ENCODE assay signal across 1 cellular context in genomic region chr19:50695251-50696064, GRCh38.
TF ChIP-seq lines count a peak whose summit lies in the region.

No MANE protein-coding gene starts in this region.

TF ChIP-seq in H1, 55 proteins besides CTCF, POLR2A, EP300 and RAD21:
- TF ChIP-seq CHD7 (IDR thresholded peaks at IDR 0.05; ENCODE audit: insufficient replicate concordance, low read length) (no peak), KDM4A (IDR thresholded peaks at IDR 0.05; ENCODE audit: low read depth, low read length, severe bottlenecking) (peak; percentile 37), CHD1 (IDR thresholded peaks at IDR 0.05; ENCODE audit: low read depth, low read length) (no peak), RBBP5 (IDR thresholded peaks at IDR 0.05; ENCODE audit: borderline replicate concordance, low read depth, low read length) (no peak; the same call in 1 of the 2 replicates), TAF7 (optimal IDR thresholded peaks at IDR 0.05; ENCODE audit: borderline replicate concordance, low read depth, low read length) (no peak), KDM1A (IDR thresholded peaks at IDR 0.05; ENCODE audit: borderline replicate concordance, low read length) (peak; percentile 76; the same call in 1 of the 2 replicates), CTBP2 (IDR thresholded peaks at IDR 0.05; ENCODE audit: borderline replicate concordance, insufficient read depth, insufficient read length, low read length) (no peak), GTF2F1 (IDR thresholded peaks at IDR 0.05; ENCODE audit: borderline replicate concordance, low read depth, low read length) (no peak), USF2 (IDR thresholded peaks at IDR 0.05; ENCODE audit: low read length) (no peak), TCF12 (IDR thresholded peaks at IDR 0.05; ENCODE audit: low read depth, low read length) (no peak), SP1 (IDR thresholded peaks at IDR 0.05; ENCODE audit: low read depth, low read length) (no peak), CHD2 (IDR thresholded peaks at IDR 0.05; ENCODE audit: low read length) (no peak), RXRA (IDR thresholded peaks at IDR 0.05; ENCODE audit: insufficient read depth, low read depth, low read length) (no peak), GABPA (IDR thresholded peaks at IDR 0.05; ENCODE audit: borderline replicate concordance, insufficient read depth, low read length) (no peak), PHF8 (conservative IDR thresholded peaks at IDR 0.05; ENCODE audit: low read depth, low read length) (0 out of 2 replicates have a peak, but pooled peaks have one; percentile 30), CREB1 (IDR thresholded peaks at IDR 0.05) (no peak), MAFK (IDR thresholded peaks at IDR 0.05; ENCODE audit: low read depth, low read length) (no peak), RFX5 (IDR thresholded peaks at IDR 0.05; ENCODE audit: borderline replicate concordance, low read depth, low read length) (no peak), BACH1 (IDR thresholded peaks at IDR 0.05; ENCODE audit: low read length) (no peak), CBX5 (IDR thresholded peaks at IDR 0.05; ENCODE audit: low read depth, low read length) (no peak), TBP (IDR thresholded peaks at IDR 0.05; ENCODE audit: low read depth, low read length) (no peak), EZH2 (IDR thresholded peaks at IDR 0.05; ENCODE audit: low read depth, low read length, severe bottlenecking) (no peak), SRF (IDR thresholded peaks at IDR 0.05; ENCODE audit: low read depth, low read length) (no peak), SUZ12 (IDR thresholded peaks at IDR 0.05; ENCODE audit: low read length) (no peak; the same call in 1 of the 2 replicates), MAX (IDR thresholded peaks at IDR 0.05) (peak; percentile 70), SIN3A (conservative IDR thresholded peaks at IDR 0.05 in 1 of 2, IDR thresholded peaks at IDR 0.05 in 1 of 2; ENCODE audit: low read depth in 1 of 2, low read length in 2 of 2) (0 out of 4 replicates have a peak, but pooled peaks of 1 of the 2 experiments have one; percentile 40), CEBPB (IDR thresholded peaks at IDR 0.05; ENCODE audit: low read depth, low read length) (no peak)
